Comparison of ENCODE assay signal across 29 cellular contexts in the genomic region with DNA sequence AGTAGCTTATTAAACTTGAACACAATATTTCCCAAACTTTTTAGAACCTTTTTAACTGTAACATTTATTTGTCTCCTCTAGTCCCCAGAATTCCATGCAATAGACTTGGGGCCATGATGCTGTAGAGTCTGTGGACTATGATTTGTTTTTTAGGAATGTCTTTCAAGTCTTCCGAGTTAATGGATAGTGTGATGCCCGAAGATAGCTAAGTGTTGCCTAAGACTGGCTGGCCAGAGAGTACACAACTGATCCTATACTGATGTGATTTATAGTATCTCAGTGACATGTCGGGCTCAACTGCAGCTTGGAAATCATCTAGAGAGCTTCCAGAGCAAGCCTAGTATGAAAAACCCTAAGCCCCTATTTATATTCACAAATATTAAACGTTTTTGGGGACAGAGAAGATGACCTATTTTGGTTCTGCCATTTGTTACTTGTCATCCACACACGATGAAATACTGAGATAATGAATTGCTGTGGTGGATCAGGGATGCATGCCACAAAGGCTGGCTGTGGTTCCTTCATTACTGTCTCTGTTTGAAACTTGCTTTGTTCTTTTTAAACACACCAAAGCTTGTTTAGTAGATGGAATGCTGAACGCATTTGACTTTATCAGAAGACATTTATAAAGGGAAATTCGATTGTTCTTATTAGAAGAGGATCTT.
"Had no signal": no experiment of that assay in that cellular context is flagged by ENCODE, and none has a peak within 500 bp of the region (broad histone marks: within the 10 kb centered on the region; RNA-seq: fewer than 3 reads in every experiment).

No MANE protein-coding gene starts in this region.

- H3K4me1 Mint-ChIP-seq: immature natural killer cell; naive thymus-derived CD4-positive, alpha-beta T cell; stimulated activated naive CD8-positive, alpha-beta T cell treated with anti-CD3 and anti-CD28 coated beads, Interleukin-15, amount 100 ng/mL, for 72 hours had no signal

- ATAC-seq: gastroesophageal sphincter; heart right ventricle; left ventricle myocardium superior; lower lobe of right lung; naive thymus-derived CD4-positive, alpha-beta T cell; right cardiac atrium; stimulated activated naive CD8-positive, alpha-beta T cell treated with anti-CD3 and anti-CD28 coated beads, Interleukin-15, amount 100 ng/mL, for 72 hours had no signal

- H3K4me1 ChIP-seq: gastroesophageal sphincter, heart right ventricle, lower lobe of right lung, prostate gland, suprapubic skin, transverse colon, vagina had no signal

- DNase-seq: cerebellar nuclear complex; cortex of kidney; dorsolateral prefrontal cortex; effector CD4-positive, alpha-beta T cell; foreskin fibroblast; glutamatergic neuron; heart right ventricle; hypothalamus; immature natural killer cell; left ventricle myocardium superior; lower lobe of right lung; midbrain; naive thymus-derived CD4-positive, alpha-beta T cell; nucleus accumbens; right cardiac atrium; sigmoid colon; stimulated activated CD4-positive, alpha-beta T cell treated with anti-CD3 and anti-CD28 coated beads, Interleukin-12 subunit alpha, Interleukin-12 subunit beta, amount 100 ng/mL, for 4 hours; stimulated activated CD4-positive, alpha-beta T cell treated with anti-CD3 and anti-CD28 coated beads, Interleukin-1b, Interleukin-23, amount 100 ng/mL, for 48 hours; stimulated activated CD4-positive, alpha-beta T cell treated with anti-CD3 and anti-CD28 coated beads, Interleukin-4, amount 100 ng/mL, for 1 hour; stimulated activated CD8-positive, alpha-beta memory T cell treated with anti-CD3 and anti-CD28 coated beads, Interleukin-4, amount 100 ng/mL, for 48 hours; stimulated activated naive CD4-positive, alpha-beta T cell; stimulated activated naive CD8-positive, alpha-beta T cell treated with anti-CD3 and anti-CD28 coated beads, Interleukin-15, amount 100 ng/mL, for 72 hours; transverse colon had no signal

- H3K36me3 ChIP-seq: gastroesophageal sphincter, heart right ventricle, lower lobe of right lung, prostate gland, sigmoid colon, suprapubic skin, transverse colon, vagina had no signal

- H3K4me3 Mint-ChIP-seq: immature natural killer cell; naive thymus-derived CD4-positive, alpha-beta T cell; nephron; stimulated activated naive CD8-positive, alpha-beta T cell treated with anti-CD3 and anti-CD28 coated beads, Interleukin-15, amount 100 ng/mL, for 72 hours had no signal

- H3K36me3 Mint-ChIP-seq: immature natural killer cell had no signal

- H3K27ac Mint-ChIP-seq: immature natural killer cell; naive thymus-derived CD4-positive, alpha-beta T cell; nephron; stimulated activated naive CD8-positive, alpha-beta T cell treated with anti-CD3 and anti-CD28 coated beads, Interleukin-15, amount 100 ng/mL, for 72 hours had no signal

- H3K4me3 ChIP-seq: dorsolateral prefrontal cortex, gastroesophageal sphincter, heart right ventricle, lower lobe of right lung, prostate gland, sigmoid colon, skin epidermis, suprapubic skin, transverse colon, vagina had no signal

- H3K9me3 ChIP-seq: gastroesophageal sphincter, heart right ventricle, lower lobe of right lung, prostate gland, sigmoid colon, suprapubic skin, transverse colon, vagina had no signal

- H3K27me3 ChIP-seq: dorsolateral prefrontal cortex, gastroesophageal sphincter, heart right ventricle, sigmoid colon, suprapubic skin, transverse colon, vagina had no signal

- H3K9me3 Mint-ChIP-seq: nephron; stimulated activated naive CD8-positive, alpha-beta T cell treated with anti-CD3 and anti-CD28 coated beads, Interleukin-15, amount 100 ng/mL, for 72 hours had no signal

- H3K27ac ChIP-seq: dorsolateral prefrontal cortex, gastroesophageal sphincter, heart right ventricle, lower lobe of right lung, prostate gland, sigmoid colon, skin epidermis, suprapubic skin, transverse colon, vagina had no signal

- H3K27me3 Mint-ChIP-seq: naive thymus-derived CD4-positive, alpha-beta T cell; stimulated activated naive CD8-positive, alpha-beta T cell treated with anti-CD3 and anti-CD28 coated beads, Interleukin-15, amount 100 ng/mL, for 72 hours had no signal
